ENCODE assay signal across 16 cellular contexts in the genomic region with DNA sequence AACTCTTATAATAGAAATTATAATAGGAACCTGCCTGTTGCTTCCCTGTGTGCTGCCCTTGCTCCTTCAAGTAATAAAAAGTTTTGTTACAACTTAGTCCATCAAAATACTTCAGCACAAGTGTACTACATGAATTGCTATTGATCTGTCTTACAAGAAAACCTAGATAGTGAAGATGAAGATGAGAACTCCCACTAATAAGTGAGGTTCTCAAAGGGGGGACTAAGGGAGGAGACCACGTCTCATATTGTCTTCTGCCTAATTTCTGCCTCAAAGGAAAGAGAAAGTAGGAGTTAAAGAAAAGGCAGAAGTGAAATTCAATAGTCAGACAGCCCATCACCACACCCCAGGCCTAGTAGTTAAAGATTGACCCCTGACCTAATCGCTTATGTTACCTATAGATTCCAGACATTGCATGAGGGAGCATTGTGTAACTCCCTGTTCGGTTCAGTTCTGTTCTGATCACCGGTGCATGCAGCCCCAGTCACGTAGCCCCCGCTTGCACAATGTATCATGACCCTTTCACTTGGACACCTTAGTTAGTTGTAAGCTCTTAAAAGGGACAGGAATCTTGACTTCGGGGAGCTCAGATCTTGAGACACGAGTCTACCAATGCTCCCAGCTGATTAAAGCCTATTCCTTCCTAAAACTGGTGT. TPM values are rescaled to one million over a fixed set of nuclear protein-coding genes. Genes with fewer than 3 reads are reported as not detected.
"Had no signal": no experiment of that assay in that cellular context is flagged by ENCODE, and none has a peak within 500 bp of the region (broad histone marks: within the 10 kb centered on the region; RNA-seq: fewer than 3 reads in every experiment).

No MANE protein-coding gene starts in this region.

- H3K36me3 ChIP-seq: breast epithelium, spleen, tibial artery, uterus had no signal

- H3K4me1 Mint-ChIP-seq: mesothelial cell of epicardium; stimulated activated memory B cell treated with anti-CD40 and anti-IgM and Interleukin-4, amounts not matched to agents 10 μg/mL and 1 μg/mL and 100 μg/mL, for 72 hours had no signal

- H3K27me3 ChIP-seq: breast epithelium, hepatocyte, tibial artery, uterus had no signal

- H3K4me3 ChIP-seq: breast epithelium, hepatocyte, spleen, tibial artery, uterus had no signal

- H3K27ac Mint-ChIP-seq: activated naive CD4-positive, alpha-beta T cell treated with anti-CD3 and anti-CD28 coated beads, Interleukin-2, amount 50 U/mL, for 72 hours; mesothelial cell of epicardium; progenitor cell of endocrine pancreas; stimulated activated memory B cell treated with anti-CD40 and anti-IgM and Interleukin-4, amounts not matched to agents 10 μg/mL and 1 μg/mL and 100 μg/mL, for 72 hours had no signal

- H3K79me2 ChIP-seq: hepatocyte had no signal

- H3K27ac ChIP-seq: breast epithelium, hepatocyte, spleen, tibial artery, uterus had no signal

- H3K4me3 Mint-ChIP-seq: mesothelial cell of epicardium; naive thymus-derived CD4-positive, alpha-beta T cell; stimulated activated memory B cell treated with anti-CD40 and anti-IgM and Interleukin-4, amounts not matched to agents 10 μg/mL and 1 μg/mL and 100 μg/mL, for 72 hours had no signal

- ATAC-seq: activated naive CD4-positive, alpha-beta T cell treated with anti-CD3 and anti-CD28 coated beads, Interleukin-2, amount 50 U/mL, for 72 hours; naive thymus-derived CD4-positive, alpha-beta T cell; sciatic nerve; stimulated activated memory B cell treated with anti-CD40 and anti-IgM and Interleukin-4, amounts not matched to agents 10 μg/mL and 1 μg/mL and 100 μg/mL, for 72 hours had no signal

- H3K4me1 ChIP-seq: breast epithelium, spleen, tibial artery, uterus had no signal

- H3K4me2 ChIP-seq: hepatocyte had no signal

- H3K27me3 Mint-ChIP-seq: progenitor cell of endocrine pancreas had no signal

- DNase-seq: activated CD4-positive, alpha-beta T cell treated with anti-CD3 and anti-CD28 coated beads, Interleukin-2, amount 50 U/mL, for 4 hours; activated CD4-positive, CD25-positive, alpha-beta regulatory T cell treated with anti-CD3 and anti-CD28 coated beads, Interleukin-2, amount 50 U/mL, for 72 hours; activated effector memory CD4-positive, alpha-beta T cell treated with anti-CD3 and anti-CD28 coated beads, Interleukin-2, amount 50 U/mL, for 16 hours; activated T-cell treated with anti-CD3 and anti-CD28 coated beads, Interleukin-2, amount 50 U/mL, for 1 hour; spleen; stimulated activated CD4-positive, alpha-beta T cell treated with anti-CD3 and anti-CD28 coated beads, Interleukin-1b, Interleukin-23, amount 100 ng/mL, for 48 hours; tibial artery; uterus had no signal

- H2AFZ ChIP-seq: hepatocyte had no signal

RNA-seq across cellular contexts. Expression of a gene that starts 18.2 kb away (rescaled TPM):
- polyA plus RNA-seq: naive thymus-derived CD4-positive, alpha-beta T cell had no signal
